In genomic region chr14:94317259-94317658, GRCh38 we compare ENCODE assay signal across 24 cellular contexts. TPM values are rescaled to one million over a fixed set of nuclear protein-coding genes. Genes with fewer than 3 reads are reported as not detected.
DNase-seq lines count a peak whose midpoint lies in the region; ATAC-seq, FAIRE-seq and TF ChIP-seq lines count a peak whose summit lies in the region.
"Had no signal": no experiment of that assay in that cellular context is flagged by ENCODE, and none has a peak within 500 bp of the region (broad histone marks: within the 10 kb centered on the region; RNA-seq: fewer than 3 reads in every experiment).

No MANE protein-coding gene starts in this region.

- FAIRE-seq in H1 (lab: Jason Lieb, UNC) = no peak

- no peak overlapping the region for H2BK12ac ChIP-seq in H1 (ENCODE audit: low read depth, low read length)

- intact Hi-C loops in prostate gland (cut with DNase I) = no loop called here

- POLR2A ChIA-PET in H1 (lab: Charles Lee; ENCODE audit: partially characterized antibody) = no interaction called here

- H3K14ac ChIP-seq in H1 (ENCODE audit: insufficient read length) = no peak overlapping the region

- no peak overlapping the region for H3K9ac ChIP-seq in GM23248
- H3K9ac ChIP-seq in H1 (replicated peaks in 1 of 4; ENCODE audit: extremely low read depth in 1 of 4, low read depth in 3 of 4, low read length in 3 of 4) = no peak overlapping the region

- ATAC-seq in GM21360 (IDR thresholded peaks at IDR 0.05; ENCODE audit: unreplicated experiment) (no peak), HG02885 (IDR thresholded peaks at IDR 0.05; ENCODE audit: poor library complexity, unreplicated experiment) (no peak)
- ATAC-seq: activated CD8-positive, alpha-beta T cell treated with anti-CD3 and anti-CD28 coated beads for 36 hours; activated naive CD8-positive, alpha-beta T cell treated with anti-CD3 and anti-CD28 coated beads, Interleukin-2, amount 50 U/mL, for 24 hours; natural killer cell had no signal

- DNase-seq in GM23248 (peak; percentile 50), H1 (ENCODE audit: low read depth in 1 of 2, low spot score in 2 of 2) (no peak), islet precursor cell (peak; percentile 48), retinal pigment epithelial cell (ENCODE audit: low read depth) (peak; percentile 77), prostate gland (ENCODE audit: low spot score) (no peak), T-helper 2 cell (no peak)
- DNase-seq: activated CD8-positive, alpha-beta T cell treated with anti-CD3 and anti-CD28 coated beads for 36 hours; activated naive CD8-positive, alpha-beta T cell treated with anti-CD3 and anti-CD28 coated beads, Interleukin-2, amount 50 U/mL, for 24 hours; CD4-positive, alpha-beta T cell; EL; kidney glomerular epithelial cell; MM.1S; natural killer cell; NCI-H2029 treated with DMSO at 0.1 percent for 48 hours; NCI-H524 treated with DMSO at 0.1 percent for 48 hours; retina; stimulated activated CD4-positive, alpha-beta T cell treated with anti-CD3 and anti-CD28 coated beads, Interleukin-4, amount 100 ng/mL, for 1 hour; trophoblast cell had no signal

- H3K4me2 ChIP-seq in GM23248 (ENCODE audit: unreplicated experiment) (no peak overlapping the region), H1 (ENCODE audit: insufficient read depth in 1 of 2, low read depth in 2 of 2, low read length in 2 of 2) (no peak overlapping the region)

- CTCF ChIA-PET in H1 (lab: Charles Lee; ENCODE audit: partially characterized antibody) = interaction anchor here (1.0 to 1.6 kb wide), 2 partner anchors 10 to 11 kb away, joined by 3 to 4 read pairs; no protein-coding TSS in a partner anchor

- in situ Hi-C loops in GM23248 (cut with MboI) = no loop called here

- no peaks in the 10 kb centered on the region for H3K27me3 ChIP-seq in GM23248 (replicated peaks; ENCODE audit: insufficient read depth)
- no peaks in the 10 kb centered on the region for H3K27me3 ChIP-seq in H1 (replicated peaks in 1 of 4; ENCODE audit: control insufficient read depth in 3 of 4, extremely low read depth in 1 of 4, insufficient read depth in 3 of 4, low read length in 3 of 4)
- H3K27me3 ChIP-seq in prostate gland (replicated peaks; ENCODE audit: insufficient read depth) = no peaks in the 10 kb centered on the region

- TF ChIP-seq RAD21 in H1 (IDR thresholded peaks at IDR 0.05 in 1 of 2, conservative IDR thresholded peaks at IDR 0.05 in 1 of 2; ENCODE audit: low read depth in 2 of 2, low read length in 2 of 2) = no peak

- no peak overlapping the region for H4K91ac ChIP-seq in H1 (replicated peaks; ENCODE audit: insufficient read length, low read length)

- H2BK120ac ChIP-seq in H1 (replicated peaks; ENCODE audit: low read depth, low read length) = no peak overlapping the region

- H3K9me2 ChIP-seq in GM23248 (ENCODE audit: insufficient read depth) = no peaks in the 10 kb centered on the region

- H2BK20ac ChIP-seq in H1 (ENCODE audit: low read length) = no peak overlapping the region

- H3K9me3 ChIP-seq in GM23248 (ENCODE audit: low read depth) = no peaks in the 10 kb centered on the region
- H3K9me3 ChIP-seq in H1 (ENCODE audit: insufficient read depth in 2 of 2, low read depth in 1 of 2, low read length in 1 of 2) = no peaks in the 10 kb centered on the region
- H3K9me3 ChIP-seq in prostate gland = no peaks in the 10 kb centered on the region

- H3K4me3 ChIP-seq in GM23248 (no peak overlapping the region), H1 (ENCODE audit: extremely low read depth in 1 of 4, insufficient read depth in 2 of 4, low read depth in 3 of 4, low read length in 4 of 4) (no peak overlapping the region), retinal pigment epithelial cell (ENCODE audit: low read length) (no peak overlapping the region), prostate gland (no peak overlapping the region)
- H3K4me3 ChIP-seq: heart left ventricle had no signal

- TF ChIP-seq CTCF in H1 (IDR thresholded peaks at IDR 0.05; ENCODE audit: control extremely low read depth in 1 of 3, insufficient read depth in 1 of 3, low read depth in 1 of 3, low read length in 3 of 3) (no peak), retinal pigment epithelial cell (conservative IDR thresholded peaks at IDR 0.05; ENCODE audit: low read depth, low read length) (no peak), prostate gland (IDR thresholded peaks at IDR 0.05) (no peak)

- no peaks in the 10 kb centered on the region for H3K23me2 ChIP-seq in H1 (ENCODE audit: low read depth, low read length)

- TF ChIP-seq POLR2A in H1 (IDR thresholded peaks at IDR 0.05; ENCODE audit: control extremely low read depth in 1 of 2, low read depth in 2 of 2, low read length in 2 of 2) (no peak), prostate gland (IDR thresholded peaks at IDR 0.05) (no peak)

- no peak overlapping the region for H3K23ac ChIP-seq in H1 (ENCODE audit: insufficient read length)

- H4K5ac ChIP-seq in H1 (ENCODE audit: insufficient read length, low read depth, low read length) = no peak overlapping the region

- no peaks in the 10 kb centered on the region for H3F3A ChIP-seq in GM23248 (ENCODE audit: insufficient read depth)

- H3K36me3 ChIP-seq in GM23248 (ENCODE audit: low read depth) (no peaks in the 10 kb centered on the region), H1 (ENCODE audit: control insufficient read depth in 2 of 4, insufficient read depth in 4 of 4, low read length in 3 of 4) (no peaks in the 10 kb centered on the region), prostate gland (no peaks in the 10 kb centered on the region)
- H3K36me3 ChIP-seq: heart left ventricle had no signal

- H3K18ac ChIP-seq in H1 (ENCODE audit: extremely low read depth, low read length) = no peak overlapping the region

- H3K56ac ChIP-seq in H1 (replicated peaks; ENCODE audit: insufficient read length, low read depth, low read length) = no peak overlapping the region

- H3K4me1 ChIP-seq in GM23248 (ENCODE audit: insufficient read depth) (no peaks in the 10 kb centered on the region), H1 (replicated peaks in 1 of 4; ENCODE audit: control insufficient read depth in 3 of 4, insufficient read depth in 4 of 4, low read length in 3 of 4) (no peaks in the 10 kb centered on the region), prostate gland (replicated peaks) (no peaks in the 10 kb centered on the region)
- H3K4me1 ChIP-seq: heart left ventricle had no signal

- H3K27ac ChIP-seq in GM23248 (no peak overlapping the region), H1 (ENCODE audit: low read depth, low read length) (no peak overlapping the region), prostate gland (no peak overlapping the region)
- H3K27ac ChIP-seq: heart left ventricle had no signal

- TF ChIP-seq EP300 in H1 (IDR thresholded peaks at IDR 0.05; ENCODE audit: borderline replicate concordance in 1 of 2, low read depth in 2 of 2, low read length in 2 of 2) = no peak

- WGBS in GM23248 (ENCODE audit: low coverage in 1 of 2, low lambda C conversion rate in 2 of 2, missing lambda C conversion rate in 2 of 2), 2 experiments = 16 to 18% methylated on average over 4 of the region's 4 CpGs
- 83% methylated on average over 4 of the region's 4 CpGs; no CpG with 5 or more reads in 1 of the 2 experiments for WGBS in H1 (ENCODE audit: extremely low coverage in 1 of 2, insufficient coverage in 1 of 2, insufficient read length in 1 of 2, insufficient replicate concordance in 2 of 2, low coverage in 1 of 2, low lambda C conversion rate in 2 of 2, missing lambda C conversion rate in 1 of 2), 2 experiments
- WGBS in prostate gland = 52% methylated on average over 4 of the region's 4 CpGs

- H3K79me2 ChIP-seq in GM23248 (ENCODE audit: insufficient read depth) (no peaks in the 10 kb centered on the region), H1 (ENCODE audit: control insufficient read depth in 1 of 2, insufficient read depth in 2 of 2, low read length in 2 of 2) (no peaks in the 10 kb centered on the region)

- no peak overlapping the region for H2BK15ac ChIP-seq in H1 (ENCODE audit: low read length)

- H2AFZ ChIP-seq in GM23248 = no peak overlapping the region
- 0 out of 2 replicates have a peak overlapping the region, but pooled peaks have one; percentile 52 for H2AFZ ChIP-seq in H1 (ENCODE audit: low read length)

- H4K20me1 ChIP-seq in GM23248 (ENCODE audit: insufficient read depth) (no peaks in the 10 kb centered on the region), H1 (replicated peaks in 1 of 2; ENCODE audit: control insufficient read depth in 1 of 2, insufficient read depth in 2 of 2, low read length in 2 of 2) (no peaks in the 10 kb centered on the region)

- no peak overlapping the region for H4K8ac ChIP-seq in H1 (ENCODE audit: extremely low read depth, insufficient read depth, low read length)

- no peak overlapping the region for H2AK5ac ChIP-seq in H1 (ENCODE audit: low read depth, low read length)

- H3K4ac ChIP-seq in H1 (replicated peaks; ENCODE audit: insufficient read length, low read depth, low read length) = no peak overlapping the region

- no peaks in the 10 kb centered on the region for H3K79me1 ChIP-seq in H1 (ENCODE audit: low read depth, low read length)

- H2BK5ac ChIP-seq in H1 (ENCODE audit: low read depth, low read length) = no peak overlapping the region

RNA-seq across cellular contexts. Expression of gene SERPINA6, which starts 5.9 kb away (rescaled TPM):
- not detected in 2 replicates for total RNA-seq in GM23248 (2014; rRNA removed; shearing (Covaris generic))
- polyA plus RNA-seq in GM23248 (2016; fragmentation: Nextera tagmentation; extraction: Ambion mirVana) (not detected in 2 replicates), H1 (2011; rRNA removed) (not detected in 2 replicates)
- not detected in 2 replicates for total RNA-seq in H1 (2021; fragmentation: NEBNext Ultra II Directional; extraction: Animal tissue kit (Norgen Biotek cat#: 25700))
- not detected for polyA plus RNA-seq in H1 (2011; cell fraction: cytosol; rRNA removed)
- polyA plus RNA-seq in H1 (2011; cell fraction: nucleus; rRNA removed) = not detected
- polyA plus RNA-seq in H1 (2012, experiment 1 of 2) = not detected in 4 replicates
- not detected for polyA plus RNA-seq in H1 (2012, experiment 2 of 2)
- polyA plus RNA-seq in H1 (2013, experiment 1 of 2) = not detected
- polyA plus RNA-seq in H1 (2013, experiment 2 of 2) = not detected
- polyA minus RNA-seq in H1 (2011; rRNA and poly(A)+ RNA removed) = not detected in 2 replicates
- not detected for polyA minus RNA-seq in H1 (2011; cell fraction: cytosol; rRNA and poly(A)+ RNA removed)
- not detected for polyA minus RNA-seq in H1 (2011; cell fraction: nucleus; rRNA and poly(A)+ RNA removed)
- total RNA-seq in prostate gland = not detected
- total RNA-seq: activated CD8-positive, alpha-beta T cell treated with anti-CD3 and anti-CD28 coated beads for 36 hours; activated T-helper 1 cell treated with anti-CD3 and anti-CD28 coated beads, Interleukin-12 subunit alpha, Interleukin-12 subunit beta, Interleukin-2, Interleukin-4 antibody, amounts not matched to agents 30 ng/mL and 10 ng/mL and 1 ng/mL, durations not matched to agents 14 hours and 24 hours and 36 hours; CD4-positive, alpha-beta T cell; chondrocyte; heart left ventricle; natural killer cell had no signal
- polyA plus RNA-seq: heart left ventricle had no signal

RNA-seq across cellular contexts. Expression of gene SERPINA10, which starts 24.2 kb away (rescaled TPM):
- total RNA-seq in GM23248 (2014; rRNA removed; shearing (Covaris generic)) = not detected in 2 replicates
- polyA plus RNA-seq in GM23248 (2016; fragmentation: Nextera tagmentation; extraction: Ambion mirVana) = not detected in 2 replicates
- not detected in 2 replicates for total RNA-seq in H1 (2021; fragmentation: NEBNext Ultra II Directional; extraction: Animal tissue kit (Norgen Biotek cat#: 25700))
- polyA plus RNA-seq in H1 (2011; rRNA removed) = not detected in 2 replicates
- not detected for polyA plus RNA-seq in H1 (2011; cell fraction: cytosol; rRNA removed)
- polyA plus RNA-seq in H1 (2011; cell fraction: nucleus; rRNA removed) = not detected
- polyA plus RNA-seq in H1 (2012, experiment 1 of 2) = 0.15 to 0.47 TPM (median 0.27 TPM) in 4 replicates
- not detected for polyA plus RNA-seq in H1 (2012, experiment 2 of 2)
- not detected for polyA plus RNA-seq in H1 (2013, experiment 1 of 2)
- polyA plus RNA-seq in H1 (2013, experiment 2 of 2) = not detected
- not detected in 2 replicates for polyA minus RNA-seq in H1 (2011; rRNA and poly(A)+ RNA removed)
- not detected for polyA minus RNA-seq in H1 (2011; cell fraction: cytosol; rRNA and poly(A)+ RNA removed)
- not detected for polyA minus RNA-seq in H1 (2011; cell fraction: nucleus; rRNA and poly(A)+ RNA removed)
- not detected for total RNA-seq in prostate gland
- total RNA-seq: activated CD8-positive, alpha-beta T cell treated with anti-CD3 and anti-CD28 coated beads for 36 hours; activated T-helper 1 cell treated with anti-CD3 and anti-CD28 coated beads, Interleukin-12 subunit alpha, Interleukin-12 subunit beta, Interleukin-2, Interleukin-4 antibody, amounts not matched to agents 30 ng/mL and 10 ng/mL and 1 ng/mL, durations not matched to agents 14 hours and 24 hours and 36 hours; CD4-positive, alpha-beta T cell; chondrocyte; H4; heart left ventricle; natural killer cell had no signal
- polyA plus RNA-seq: heart left ventricle had no signal

RNA-seq across cellular contexts. Expression of gene SERPINA2, which starts 49.2 kb away (rescaled TPM):
- not detected in 2 replicates for total RNA-seq in GM23248 (2014; rRNA removed; shearing (Covaris generic))
- polyA plus RNA-seq in GM23248 (2016; fragmentation: Nextera tagmentation; extraction: Ambion mirVana) = not detected in 2 replicates
- not detected in 2 replicates for total RNA-seq in H1 (2021; fragmentation: NEBNext Ultra II Directional; extraction: Animal tissue kit (Norgen Biotek cat#: 25700))
- polyA plus RNA-seq in H1 (2011; rRNA removed) = not detected in 2 replicates
- polyA plus RNA-seq in H1 (2011; cell fraction: cytosol; rRNA removed) = not detected
- not detected for polyA plus RNA-seq in H1 (2011; cell fraction: nucleus; rRNA removed)
- polyA plus RNA-seq in H1 (2012, experiment 1 of 2) = not detected in 4 replicates
- polyA plus RNA-seq in H1 (2012, experiment 2 of 2) = not detected
- not detected for polyA plus RNA-seq in H1 (2013, experiment 1 of 2)
- polyA plus RNA-seq in H1 (2013, experiment 2 of 2) = not detected
- polyA minus RNA-seq in H1 (2011; rRNA and poly(A)+ RNA removed) = not detected in 2 replicates
- not detected for polyA minus RNA-seq in H1 (2011; cell fraction: cytosol; rRNA and poly(A)+ RNA removed)
- polyA minus RNA-seq in H1 (2011; cell fraction: nucleus; rRNA and poly(A)+ RNA removed) = not detected
- not detected for total RNA-seq in prostate gland
- total RNA-seq: activated CD8-positive, alpha-beta T cell treated with anti-CD3 and anti-CD28 coated beads for 36 hours; activated T-helper 1 cell treated with anti-CD3 and anti-CD28 coated beads, Interleukin-12 subunit alpha, Interleukin-12 subunit beta, Interleukin-2, Interleukin-4 antibody, amounts not matched to agents 30 ng/mL and 10 ng/mL and 1 ng/mL, durations not matched to agents 14 hours and 24 hours and 36 hours; CD4-positive, alpha-beta T cell; chondrocyte; H4; heart left ventricle; natural killer cell had no signal
- polyA plus RNA-seq: heart left ventricle had no signal

Comparison
In these comparisons a context has a peak if more than half of its experiments do, and no peak if none do; other contexts are left out.
1. DNase-seq: peak in GM23248 (single experiment), islet precursor cell (single experiment) and retinal pigment epithelial cell (single experiment); none in H1 (0 of 2), prostate gland (single experiment) and T-helper 2 cell (0 of 5).